In genomic region chr18:32470713-32471633, GRCh38 we compare ENCODE assay signal across 1 cellular context.
TF ChIP-seq lines count a peak whose summit lies in the region.

Gene GAREM1, minus strand, starts transcription at chr18:32470882. Its CDS starts 454 bp downstream, at chr18:32470428.

TF ChIP-seq in GM12878, 131 proteins besides CTCF, POLR2A, EP300 and RAD21 (continued from another document):
- TF ChIP-seq REST (IDR thresholded peaks at IDR 0.05; ENCODE audit: low read depth, low read length) (no peak), NRF1 (conservative IDR thresholded peaks at IDR 0.05; ENCODE audit: low read depth, low read length) (peak; percentile 59), NR2C2 (IDR thresholded peaks at IDR 0.05; ENCODE audit: borderline replicate concordance, control insufficient read depth, insufficient read length, low read depth) (no peak), CREB1 (IDR thresholded peaks at IDR 0.05; ENCODE audit: low read depth) (0 out of 2 replicates have a peak, but pooled peaks have one; percentile 13), NR2C1 (IDR thresholded peaks at IDR 0.05) (no peak), CHD2 (IDR thresholded peaks at IDR 0.05; ENCODE audit: borderline replicate concordance, low read depth, low read length) (no peak)
